Comparison of ENCODE assay signal across 9 cellular contexts in genomic region chr18:13218376-13219011, GRCh38. TPM values are rescaled to one million over a fixed set of nuclear protein-coding genes. Genes with fewer than 3 reads are reported as not detected.
A peak's percentile ranks its signal among the peaks of the same experiment; 100 is the strongest.
DNase-seq lines count a peak whose midpoint lies in the region; ATAC-seq and TF ChIP-seq lines count a peak whose summit lies in the region.
"Had no signal": no experiment of that assay in that cellular context is flagged by ENCODE, and none has a peak within 500 bp of the region (broad histone marks: within the 10 kb centered on the region; RNA-seq: fewer than 3 reads in every experiment).

Gene LDLRAD4 (plus strand): TSS chr18:13218760.

- intact Hi-C loops in head of caudate nucleus (cut with DNase I) = loop anchor here (10.0 kb wide), 3 partner anchors 156 to 506 kb away; partner anchors contain the start of genes FAM210A and RNMT
- intact Hi-C loops in vagina (cut with DNase I) = loop anchor here (5.0 to 10.0 kb wide), 2 partner anchors 304 to 506 kb away; partner anchors contain the start of genes FAM210A and RNMT

- TF ChIP-seq CTCF in GM06990 (IDR thresholded peaks at IDR 0.05; ENCODE audit: insufficient read depth, low read length, poor library complexity, severe bottlenecking) (no peak), osteoblast (IDR thresholded peaks at IDR 0.05; ENCODE audit: extremely low read depth, low read depth, low read length) (no peak), vagina (IDR thresholded peaks at IDR 0.05) (no peak)

- H3K27me3 ChIP-seq in GM06990 (replicated peaks; ENCODE audit: control insufficient read depth, insufficient read depth, low read length) (peaks cover 2% of the 10 kb centered on the region), osteoblast (ENCODE audit: insufficient read depth, low read length) (peaks cover 79% of the 10 kb centered on the region), vagina (no peaks in the 10 kb centered on the region)

- ATAC-seq in HG03097 (IDR thresholded peaks at IDR 0.05; ENCODE audit: low FRiP score, unreplicated experiment) = no peak

- DNase-seq in GM06990 (ENCODE audit: extremely low read depth, insufficient read length) (no peak), NCI-H69 (lab: John Stamatoyannopoulos, UW) (peak; percentile 73), head of caudate nucleus (peak in 39 of 42 donors; percentile 63 to 89 (median 80)), osteoblast (ENCODE audit: insufficient read length, low spot score, missing footprints) (no peak), vagina (ENCODE audit: extremely low spot score in 2 of 2) (peak in 1 of 2 donors; percentile 88), middle frontal gyrus (ENCODE audit: extremely low spot score, low spot score) (no peak)
- DNase-seq in activated T-helper 9 cell treated with anti-CD3 and anti-CD28 coated beads, Interleukin-2, amount 50 U/mL, for 16 hours (ENCODE audit: low read depth) = peak; percentile 23

- H3K4me1 ChIP-seq in osteoblast (ENCODE audit: insufficient read depth, low read length) (no peaks in the 10 kb centered on the region), vagina (peaks cover 59% of the 10 kb centered on the region)

- H3K36me3 ChIP-seq in GM06990 (ENCODE audit: control insufficient read depth, insufficient read depth, low read length) = no peaks in the 10 kb centered on the region
- H3K36me3 ChIP-seq in osteoblast (ENCODE audit: insufficient read depth, low read length) = no peaks in the 10 kb centered on the region
- H3K36me3 ChIP-seq in vagina = no peaks in the 10 kb centered on the region

- peak within 1 kb of the TSS; percentile 36 for H3K4me2 ChIP-seq in osteoblast (ENCODE audit: insufficient read depth, low read length)

- H3K27ac ChIP-seq in osteoblast (ENCODE audit: low read depth, low read length) = no peak within 1 kb of the TSS
- H3K27ac ChIP-seq in vagina = peak within 1 kb of the TSS; percentile 87

- H2AFZ ChIP-seq in osteoblast (ENCODE audit: low read length) = no peak within 1 kb of the TSS

- no peaks in the 10 kb centered on the region for H3K79me2 ChIP-seq in osteoblast (ENCODE audit: insufficient read depth, low read length)

- peak within 1 kb of the TSS; percentile 44 for H3K4me3 ChIP-seq in GM06990 (replicated peaks; ENCODE audit: low read depth, low read length)
- peak within 1 kb of the TSS; percentile 45 for H3K4me3 ChIP-seq in osteoblast (ENCODE audit: insufficient read depth, low read length)
- H3K4me3 ChIP-seq in vagina = peak within 1 kb of the TSS; percentile 70 to 90

- no peaks in the 10 kb centered on the region for H4K20me1 ChIP-seq in osteoblast (ENCODE audit: insufficient read depth, low read length)

- TF ChIP-seq POLR2A in vagina (IDR thresholded peaks at IDR 0.05) = peak in 1 of 2 donors; percentile 18

- no peaks in the 10 kb centered on the region for H3K9me3 ChIP-seq in osteoblast (ENCODE audit: low read depth, low read length)
- no peaks in the 10 kb centered on the region for H3K9me3 ChIP-seq in vagina

RNA-seq across cellular contexts. Expression of gene LDLRAD4, which starts in this region (rescaled TPM):
- total RNA-seq in osteoblast (under 0.01 and 0.88 TPM in 2 replicates), vagina (24.3 TPM)
- total RNA-seq: NCI-H460 had no signal

Comparison
In these comparisons a context has a peak if more than half of its experiments do, and no peak if none do; other contexts are left out.
1. RNA of gene LDLRAD4 (total RNA-seq): 24.3 TPM in vagina (single experiment); under 0.01 to 0.88 TPM in osteoblast; every median in the first group is over 10 times any median in the second.
2. DNase-seq: peak in NCI-H69 (single experiment), activated T-helper 9 cell treated with anti-CD3 and anti-CD28 coated beads, Interleukin-2, amount 50 U/mL, for 16 hours (single experiment) and head of caudate nucleus (39 of 42); none in GM06990 (single experiment), osteoblast (single experiment) and middle frontal gyrus (single experiment).
3. Peak in every context shown above with its lines, with median percentiles within 50 percentile points of each other: H3K4me3 ChIP-seq.